ENCODE assay signal across 10 cellular contexts in the genomic region with DNA sequence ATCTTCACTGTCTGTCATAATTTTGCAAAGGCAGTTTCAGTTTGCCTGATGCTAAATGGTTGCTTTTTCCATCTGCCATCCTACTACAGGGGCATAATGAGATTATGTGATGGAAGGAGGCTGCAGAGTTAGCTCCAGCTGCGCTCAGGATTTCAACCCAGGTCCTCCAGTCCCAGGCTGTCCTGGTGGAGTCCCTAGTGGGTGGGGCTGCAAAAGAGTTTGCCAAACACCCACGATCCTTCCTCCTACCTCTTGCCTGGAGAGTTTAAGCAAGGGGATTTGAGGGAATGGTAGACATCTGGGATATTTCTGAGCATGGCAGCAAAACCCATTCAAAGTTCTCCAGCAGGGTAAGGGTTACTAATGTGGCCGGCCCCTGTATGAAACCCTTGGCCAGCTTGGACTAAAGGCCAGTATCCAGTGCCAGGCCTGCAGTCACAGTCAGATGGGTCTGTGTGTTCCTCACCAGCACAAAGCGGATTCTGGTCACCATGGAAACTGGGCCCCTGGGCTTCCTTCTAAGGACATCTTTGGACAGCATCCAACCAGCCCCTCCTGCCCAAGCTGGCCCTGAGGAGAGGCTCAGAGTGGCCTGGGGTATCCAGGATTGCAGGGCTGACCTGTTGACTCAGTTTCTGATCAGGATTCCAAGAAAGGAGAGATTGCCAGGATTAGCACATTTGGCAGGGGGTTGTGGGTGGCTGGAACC. TPM values are rescaled to one million over a fixed set of nuclear protein-coding genes. Genes with fewer than 3 reads are reported as not detected.
DNase-seq lines count a peak whose midpoint lies in the region; ATAC-seq, FAIRE-seq and TF ChIP-seq lines count a peak whose summit lies in the region.
"Had no signal": no experiment of that assay in that cellular context is flagged by ENCODE, and none has a peak within 500 bp of the region (broad histone marks: within the 10 kb centered on the region; RNA-seq: fewer than 3 reads in every experiment).

No MANE protein-coding gene starts in this region.

- TF ChIP-seq POLR2A in GM12878 (IDR thresholded peaks at IDR 0.05; ENCODE audit: low read depth, low read length): no peak
- TF ChIP-seq POLR2A in testis (IDR thresholded peaks at IDR 0.05): no peak

- no peaks in the 10 kb centered on the region for H3K36me3 ChIP-seq in GM12878 (ENCODE audit: control insufficient read depth in 2 of 2, insufficient read depth in 2 of 2, low read length in 1 of 2)
- no peaks in the 10 kb centered on the region for H3K36me3 ChIP-seq in testis (ENCODE audit: low read depth, missing control alignments)
- peaks cover 4% of the 10 kb centered on the region; the same call in 1 of the 2 replicates for H3K36me3 ChIP-seq in GM23338 (ENCODE audit: insufficient read depth)

- FAIRE-seq in GM12878 (lab: Jason Lieb, UNC): no peak
- FAIRE-seq: GM18507 had no signal

- no peaks in the 10 kb centered on the region for H4K20me1 ChIP-seq in GM12878 (ENCODE audit: control insufficient read depth, insufficient read depth)
- H4K20me1 ChIP-seq in GM23338 (replicated peaks; ENCODE audit: insufficient read depth): no peaks in the 10 kb centered on the region

- H3K9me2 ChIP-seq in GM23338 (ENCODE audit: insufficient read depth): no peaks in the 10 kb centered on the region

- H3K79me2 ChIP-seq in GM12878 (ENCODE audit: control insufficient read depth, insufficient read depth, low read length) (no peaks in the 10 kb centered on the region), GM23338 (replicated peaks; ENCODE audit: insufficient read depth) (no peaks in the 10 kb centered on the region)

- peak; percentile 18 for DNase-seq in NCI-H146 (lab: John Stamatoyannopoulos, UW)
- DNase-seq in GM12878 (ENCODE audit: low read depth, low spot score): no peak
- DNase-seq in hypothalamus (lab: John Stamatoyannopoulos, UW): peak in 46 of 51 donors; percentile 5 to 89 (median 64)
- peak; percentile 68 for DNase-seq in testis
- DNase-seq in GM19238 (ENCODE audit: insufficient read length, low spot score): no peak
- DNase-seq in GM23338 (ENCODE audit: low spot score): no peak
- DNase-seq: islet precursor cell; stimulated activated CD4-positive, alpha-beta T cell treated with anti-CD3 and anti-CD28 coated beads, Interleukin-2, amount 100 ng/mL, for 24 hours had no signal

- H3K27me3 Mint-ChIP-seq in GM23338 (ENCODE audit: insufficient read depth, low read depth, poor library complexity): peaks cover 12% of the 10 kb centered on the region

- no peak for TF ChIP-seq RAD21 in GM12878 (IDR thresholded peaks at IDR 0.05; ENCODE audit: insufficient read depth, low read depth, low read length)

- no peaks in the 10 kb centered on the region for H3K36me3 Mint-ChIP-seq in GM23338 (ENCODE audit: low read depth)

- no peak overlapping the region for H3K4me3 Mint-ChIP-seq in GM23338

- H3K27me3 ChIP-seq in GM12878 (replicated peaks in 1 of 2; ENCODE audit: control insufficient read depth in 2 of 2, insufficient read depth in 2 of 2, low read length in 1 of 2) (peaks cover 0 to 1% of the 10 kb centered on the region in 2 experiments; a peak in 2 of 4 replicates), testis (no peaks in the 10 kb centered on the region), GM23338 (ENCODE audit: insufficient read depth) (no peaks in the 10 kb centered on the region)

- H3K27ac Mint-ChIP-seq in GM23338: no peak overlapping the region

- no peak overlapping the region for H3K4me2 ChIP-seq in GM12878 (ENCODE audit: control insufficient read depth, insufficient read depth)
- H3K4me2 ChIP-seq in GM23338: no peak overlapping the region

- TF ChIP-seq EP300 in GM12878 (IDR thresholded peaks at IDR 0.05; ENCODE audit: borderline replicate concordance in 1 of 2, control insufficient read depth in 1 of 2, low read depth in 2 of 2, low read length in 2 of 2): no peak

- in situ Hi-C loops in GM12878 (cut with MboI): no loop called here

- H3K4me3 ChIP-seq in GM12878: no peak overlapping the region
- no peak overlapping the region for H3K4me3 ChIP-seq in testis
- H3K4me3 ChIP-seq in GM23338: no peak overlapping the region

- peaks cover 18% of the 10 kb centered on the region; the same call in 2 of the 3 replicates for H3K9me3 Mint-ChIP-seq in GM23338

- CTCF ChIA-PET in GM12878 (lab: Yijun Ruan, JAX): interaction anchor here (0.6 to 1.6 kb wide), 3 partner anchors 11 to 77 kb away, joined by 3 read pairs; no protein-coding TSS in a partner anchor

- H3K9me3 ChIP-seq in GM12878 (replicated peaks; ENCODE audit: control insufficient read depth, insufficient read depth, low read length) (no peaks in the 10 kb centered on the region), testis (no peaks in the 10 kb centered on the region)

- ATAC-seq in GM12878 (no peak), HG02870 (IDR thresholded peaks at IDR 0.05; ENCODE audit: unreplicated experiment) (no peak), GM23338 (no peak)

- intact Hi-C loops in GM12878 (cut with micrococcal nuclease; ENCODE audit: unreplicated experiment): no loop called here
- intact Hi-C loops in testis (cut with DNase I; ENCODE audit: low total_unique reads): no loop called here

- H3K4me1 ChIP-seq in GM12878 (ENCODE audit: control insufficient read depth, insufficient read depth, low read length): no peaks in the 10 kb centered on the region
- peaks cover 22% of the 10 kb centered on the region for H3K4me1 ChIP-seq in testis
- no peaks in the 10 kb centered on the region for H3K4me1 ChIP-seq in GM23338 (ENCODE audit: insufficient read depth)

- POLR2A ChIA-PET in GM12878 (lab: Charles Lee): no interaction called here

- SMC1A ChIA-PET in GM12878 (lab: Charles Lee; ENCODE audit: uncharacterized antibody, unreplicated experiment): interaction anchor here (0.7 to 2.2 kb wide), 2 partner anchors 22 to 127 kb away, joined by 3 to 4 read pairs; no protein-coding TSS in a partner anchor

- no peaks in the 10 kb centered on the region for H3F3A ChIP-seq in GM23338 (replicated peaks; ENCODE audit: low read depth)

- 43% methylated on average over 4 of the region's 4 CpGs for WGBS in GM12878 (ENCODE audit: insufficient coverage, insufficient replicate concordance, low lambda C conversion rate, missing lambda C conversion rate)
- WGBS in testis, 2 donors: 45 to 56% methylated on average over 4 of the region's 4 CpGs

- no peak overlapping the region for H3K9ac ChIP-seq in GM12878 (ENCODE audit: control insufficient read depth, insufficient read depth, low read length)

- H2AFZ ChIP-seq in GM12878 (ENCODE audit: control insufficient read depth, low read depth, low read length): 0 out of 2 replicates have a peak overlapping the region, but pooled peaks have one; percentile 7
- H2AFZ ChIP-seq in GM23338: no peak overlapping the region

- no peak for TF ChIP-seq CTCF in GM12878 (IDR thresholded peaks at IDR 0.05 in 2 of 3, conservative IDR thresholded peaks at IDR 0.05 in 1 of 3; ENCODE audit: control insufficient read depth in 2 of 3, extremely low read depth in 1 of 3, insufficient read depth in 1 of 3, low read depth in 3 of 3, low read length in 3 of 3)
- TF ChIP-seq CTCF in testis (IDR thresholded peaks at IDR 0.05): no peak
- TF ChIP-seq CTCF in GM23338 (conservative IDR thresholded peaks at IDR 0.05; ENCODE audit: low read depth in 2 of 2): no peak

- H3K27ac ChIP-seq in GM12878 (ENCODE audit: control insufficient read depth, insufficient read depth): no peak overlapping the region
- peak overlapping the region in 1 of 2 donors; percentile 19 for H3K27ac ChIP-seq in testis
- H3K27ac ChIP-seq in GM23338 (ENCODE audit: low read depth): no peak overlapping the region

- BruUV-seq in GM12878 (replicated peaks; lab: Mats Ljungman, UMichigan): no TSS peak

- RAD21 ChIA-PET in GM12878 (lab: Charles Lee; ENCODE audit: unreplicated experiment): interaction anchor here (1.1 kb wide), 1 partner anchor 25 kb away, joined by 4 read pairs; no protein-coding TSS in a partner anchor

- H3K4me1 Mint-ChIP-seq in GM23338: peaks cover 5% of the 10 kb centered on the region; the same call in 2 of the 3 replicates

TF ChIP-seq in GM12878, 131 proteins besides CTCF, POLR2A, EP300 and RAD21 (continues in another document):
- TF ChIP-seq CREB1 (IDR thresholded peaks at IDR 0.05; ENCODE audit: low read depth): no peak
- no peak for TF ChIP-seq CBFB (IDR thresholded peaks at IDR 0.05; ENCODE audit: low read depth)

RNA-seq across cellular contexts. Expression of a gene that starts 42.7 kb away (rescaled TPM):
- total RNA-seq in GM12878 (2013; cell fraction: nucleolus; rRNA removed): 0.81 and 1.5 TPM in 2 replicates
- 0.11 and 0.16 TPM in 2 replicates for total RNA-seq in GM12878 (2014; rRNA removed)
- total RNA-seq in GM12878 (2014; rRNA removed; fragmentation: Illumina TruSeq; extraction: Trizol): 0.04 and 0.05 TPM in 2 replicates
- 0.13 and 0.15 TPM in 2 replicates for total RNA-seq in GM12878 (2021)
- 0.03 TPM for polyA plus RNA-seq in GM12878 (2011; ENCODE audit: low read depth)
- polyA plus RNA-seq in GM12878 (2011; rRNA removed): 0.36 and 0.50 TPM in 2 replicates
- polyA plus RNA-seq in GM12878 (2011; cell fraction: cytosol; rRNA removed): 0.50 and 0.57 TPM in 2 replicates
- 0.53 and 0.60 TPM in 2 replicates for polyA plus RNA-seq in GM12878 (2011; cell fraction: nucleus; rRNA removed)
- polyA plus RNA-seq in GM12878 (2012): 0.03 and 0.04 TPM in 2 replicates
- polyA plus RNA-seq in GM12878 (2014; fragmentation: Illumina TruSeq; extraction: Trizol): 0.03 TPM in 1 of 2 replicates, not detected in the other
- under 1 TPM in 1 of 2 experiments, not detected in 1; 0.04 TPM for polyA plus RNA-seq in GM12878 (2014; fragmentation: Nextera tagmentation; extraction: Ambion mirVana)
- 0.06 TPM in 2 replicates for polyA plus RNA-seq in GM12878 (2014; rRNA removed)
- under 1 TPM in 1 of 2 experiments, not detected in 1; 0.04 TPM for polyA plus RNA-seq in GM12878 (2016; fragmentation: Nextera tagmentation; extraction: Ambion mirVana)
- polyA minus RNA-seq in GM12878 (2011; rRNA and poly(A)+ RNA removed): 0.98 and 1.1 TPM in 2 replicates
- 0.27 and 0.42 TPM in 2 replicates for polyA minus RNA-seq in GM12878 (2011; cell fraction: cytosol; rRNA and poly(A)+ RNA removed)
- 0.36 and 0.48 TPM in 2 replicates for polyA minus RNA-seq in GM12878 (2011; cell fraction: nucleus; rRNA and poly(A)+ RNA removed)
- total RNA-seq in testis: 100 to 1,000 TPM; 107 to 218 TPM
- polyA plus RNA-seq in testis (ENCODE audit: insufficient read depth, low read depth, low replicate concordance): 55.3 TPM
- total RNA-seq in GM23338 (2014; rRNA removed; shearing (Covaris generic)): 6.8 and 8.3 TPM in 2 replicates
- polyA plus RNA-seq in GM23338 (2016; fragmentation: Nextera tagmentation; extraction: Ambion mirVana): 0.94 and 1.1 TPM in 2 replicates

Comparison
In these comparisons a context has a peak if more than half of its experiments do, and no peak if none do; other contexts are left out.
1. DNase-seq: peak in NCI-H146 (single experiment), hypothalamus (46 of 51) and testis (single experiment); none in GM12878 (single experiment), GM19238 (single experiment) and GM23338 (single experiment).
2. RNA of a gene that starts 42.7 kb away (total RNA-seq): 107 to 218 TPM in testis; 6.8 to 8.3 TPM in GM23338 and 0.04 to 1.5 TPM in GM12878; every median in the first group is over 10 times any median in the second.